Comparison of ENCODE assay signal across 9 cellular contexts in genomic region chr12:32897276-32897615, GRCh38. TPM values are rescaled to one million over a fixed set of nuclear protein-coding genes. Genes with fewer than 3 reads are reported as not detected.
DNase-seq lines count a peak whose midpoint lies in the region; ATAC-seq and TF ChIP-seq lines count a peak whose summit lies in the region.
"Had no signal": no experiment of that assay in that cellular context is flagged by ENCODE, and none has a peak within 500 bp of the region (broad histone marks: within the 10 kb centered on the region; RNA-seq: fewer than 3 reads in every experiment).

No MANE protein-coding gene starts in this region.

- no peaks in the 10 kb centered on the region for H3K9me3 Mint-ChIP-seq in activated CD4-positive, alpha-beta T cell treated with anti-CD3 and anti-CD28 coated beads, Interleukin-2, amount 10 ng/mL, durations not matched to agents 24 days and 14 days

- TF ChIP-seq CTCF in ascending aorta (IDR thresholded peaks at IDR 0.05) (no peak), left lung (IDR thresholded peaks at IDR 0.05) (no peak)

- H3K36me3 ChIP-seq in ascending aorta (no peaks in the 10 kb centered on the region), left lung (no peaks in the 10 kb centered on the region), stomach smooth muscle (ENCODE audit: control insufficient read depth in 2 of 2, insufficient read depth in 2 of 2, low read length in 2 of 2) (no peaks in the 10 kb centered on the region)

- intact Hi-C loops in activated CD4-positive, alpha-beta T cell treated with anti-CD3 and anti-CD28 coated beads, Interleukin-2, amount 10 ng/mL, durations not matched to agents 24 days and 14 days (cut with micrococcal nuclease), result no loop called here
- intact Hi-C loops in ascending aorta (cut with DNase I) (no loop called here), left lung (cut with DNase I) (no loop called here)

- no peak for DNase-seq in activated CD4-positive, alpha-beta T cell treated with anti-CD3 and anti-CD28 coated beads, Interleukin-2, amount 10 ng/mL, durations not matched to agents 24 days and 14 days
- DNase-seq in activated CD4-positive, alpha-beta T cell treated with anti-CD3 and anti-CD28 coated beads for 1 hour, result no peak
- DNase-seq in ascending aorta (ENCODE audit: low spot score in 2 of 2) (no peak), left lung (no peak), EL (no peak), RKO (ENCODE audit: low spot score) (no peak), HuH-7 (ENCODE audit: low spot score) (no peak)

- H3K27ac Mint-ChIP-seq in activated CD4-positive, alpha-beta T cell treated with anti-CD3 and anti-CD28 coated beads, Interleukin-2, amount 10 ng/mL, durations not matched to agents 24 days and 14 days, result no peak overlapping the region

- peaks cover 45% of the 10 kb centered on the region for H3K27me3 Mint-ChIP-seq in activated CD4-positive, alpha-beta T cell treated with anti-CD3 and anti-CD28 coated beads, Interleukin-2, amount 10 ng/mL, durations not matched to agents 24 days and 14 days

- ATAC-seq in left lung, result peak; percentile 25

- H3K4me3 Mint-ChIP-seq in activated CD4-positive, alpha-beta T cell treated with anti-CD3 and anti-CD28 coated beads, Interleukin-2, amount 10 ng/mL, durations not matched to agents 24 days and 14 days, result peak overlapping the region; percentile 38

- peaks cover 0 to 4% of the 10 kb centered on the region in 2 donors for H3K4me1 ChIP-seq in ascending aorta
- H3K4me1 ChIP-seq in left lung, result peaks cover 0 to 40% of the 10 kb centered on the region in 2 donors
- peaks cover 7% of the 10 kb centered on the region for H3K4me1 ChIP-seq in stomach smooth muscle (ENCODE audit: control insufficient read depth, insufficient read depth, low read length)

- H3K36me3 Mint-ChIP-seq in activated CD4-positive, alpha-beta T cell treated with anti-CD3 and anti-CD28 coated beads, Interleukin-2, amount 10 ng/mL, durations not matched to agents 24 days and 14 days (ENCODE audit: low read depth), result no peaks in the 10 kb centered on the region

- H3K27me3 ChIP-seq in ascending aorta (peaks cover 4% of the 10 kb centered on the region), left lung (peaks cover 29 to 64% of the 10 kb centered on the region in 2 donors), stomach smooth muscle (ENCODE audit: control insufficient read depth in 1 of 2, insufficient read depth in 2 of 2, low read length in 2 of 2) (no peaks in the 10 kb centered on the region)

- peak overlapping the region in 1 of 2 donors; percentile 58 for H3K9ac ChIP-seq in stomach smooth muscle (ENCODE audit: low read length in 2 of 2)

- H3K4me1 Mint-ChIP-seq in activated CD4-positive, alpha-beta T cell treated with anti-CD3 and anti-CD28 coated beads, Interleukin-2, amount 10 ng/mL, durations not matched to agents 24 days and 14 days, result peaks cover 6% of the 10 kb centered on the region

- H3K9me3 ChIP-seq in ascending aorta (no peaks in the 10 kb centered on the region), left lung (no peaks in the 10 kb centered on the region), stomach smooth muscle (ENCODE audit: control insufficient read depth in 2 of 2, low read length in 2 of 2) (no peaks in the 10 kb centered on the region)

- peak overlapping the region; percentile 71 for H3K4me3 ChIP-seq in ascending aorta
- peak overlapping the region; percentile 42 to 53 for H3K4me3 ChIP-seq in left lung
- H3K4me3 ChIP-seq in stomach smooth muscle (ENCODE audit: low read length in 2 of 2), result peak overlapping the region; percentile 67 to 79

- H3K27ac ChIP-seq in ascending aorta (no peak overlapping the region), left lung (peak overlapping the region in 1 of 2 donors; percentile 33), stomach smooth muscle (ENCODE audit: low read length) (peak overlapping the region; percentile 41)

RNA-seq across cellular contexts. Expression of gene PKP2, which starts 0.7 kb away (rescaled TPM):
- not detected in 2 replicates for total RNA-seq in activated CD4-positive, alpha-beta T cell treated with anti-CD3 and anti-CD28 coated beads, Interleukin-2, amount 10 ng/mL, durations not matched to agents 24 days and 14 days
- total RNA-seq in ascending aorta (not detected), left lung (1 to 10 TPM; 1.5 to 2.2 TPM)
- total RNA-seq: RPMI7951 had no signal
